In the genomic region with DNA sequence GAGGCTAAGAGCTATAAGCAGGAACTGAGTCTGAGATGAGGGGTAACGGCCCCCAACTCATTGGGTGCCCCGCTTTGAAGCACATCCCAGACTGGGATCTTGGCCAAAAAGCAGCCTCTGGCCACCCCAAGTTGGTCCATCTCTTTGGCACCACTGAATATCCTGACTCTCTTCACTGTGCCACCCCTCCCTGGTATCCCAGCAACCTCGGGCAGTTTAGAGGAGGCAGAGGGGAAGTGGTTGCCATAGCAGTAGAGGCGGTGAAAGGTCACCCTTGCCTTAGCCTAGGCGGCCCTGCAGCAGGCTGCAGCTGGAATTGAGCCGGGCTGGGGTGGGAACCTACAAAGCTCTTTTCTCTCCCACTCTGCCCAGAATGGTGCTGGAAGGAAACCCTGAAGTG, we compare ENCODE assay signal across 8 cellular contexts. TPM values are rescaled to one million over a fixed set of nuclear protein-coding genes. Genes with fewer than 3 reads are reported as not detected.
DNase-seq lines count a peak whose midpoint lies in the region; ATAC-seq and TF ChIP-seq lines count a peak whose summit lies in the region.

No MANE protein-coding gene starts in this region.

- H3K27me3 Mint-ChIP-seq in activated naive CD4-positive, alpha-beta T cell treated with anti-CD3 and anti-CD28 coated beads for 36 hours (ENCODE audit: low read depth): no peaks in the 10 kb centered on the region
- no peaks in the 10 kb centered on the region for H3K27me3 Mint-ChIP-seq in naive thymus-derived CD4-positive, alpha-beta T cell

- H3K27ac ChIP-seq in OCI-LY3 (ENCODE audit: low read length): no peak overlapping the region
- H3K27ac ChIP-seq in naive thymus-derived CD4-positive, alpha-beta T cell (ENCODE audit: low read depth, low read length): peak overlapping the region; percentile 87

- H3K36me3 ChIP-seq in OCI-LY3 (replicated peaks; ENCODE audit: low read depth, low read length): no peaks in the 10 kb centered on the region
- H3K36me3 ChIP-seq in naive thymus-derived CD4-positive, alpha-beta T cell (ENCODE audit: control insufficient read depth in 2 of 3, insufficient read depth in 3 of 3, low read length in 3 of 3): peaks cover 0 to 6% (median 0%) of the 10 kb centered on the region in 3 experiments

- peaks cover 28% of the 10 kb centered on the region for H3K4me1 Mint-ChIP-seq in activated naive CD4-positive, alpha-beta T cell treated with anti-CD3 and anti-CD28 coated beads for 36 hours (ENCODE audit: low read depth)
- peaks cover 0 to 35% (median 23%) of the 10 kb centered on the region in 7 donors for H3K4me1 Mint-ChIP-seq in naive thymus-derived CD4-positive, alpha-beta T cell

- H3K9me3 Mint-ChIP-seq in activated naive CD4-positive, alpha-beta T cell treated with anti-CD3 and anti-CD28 coated beads for 36 hours: no peaks in the 10 kb centered on the region
- H3K9me3 Mint-ChIP-seq in naive thymus-derived CD4-positive, alpha-beta T cell: peaks cover 0 to 6% (median 0%) of the 10 kb centered on the region in 11 donors

- peaks cover 21% of the 10 kb centered on the region for H3K4me1 ChIP-seq in OCI-LY3 (ENCODE audit: low read length)
- H3K4me1 ChIP-seq in naive thymus-derived CD4-positive, alpha-beta T cell (ENCODE audit: control insufficient read depth in 2 of 2, insufficient read depth in 2 of 2, low read length in 2 of 2): peaks cover 8 to 10% of the 10 kb centered on the region in 2 donors

- H4K20me1 ChIP-seq in OCI-LY3 (ENCODE audit: insufficient read depth, low read length): no peaks in the 10 kb centered on the region

- ATAC-seq in naive thymus-derived CD4-positive, alpha-beta T cell: no peak
- ATAC-seq in GM18505 (IDR thresholded peaks at IDR 0.05; ENCODE audit: unreplicated experiment): no peak

- TF ChIP-seq POLR2A in GM18505 (IDR thresholded peaks at IDR 0.05; ENCODE audit: borderline replicate concordance, extremely low read depth, insufficient read depth, insufficient read length): no peak

- no peak overlapping the region for H2AFZ ChIP-seq in OCI-LY3 (ENCODE audit: low read depth, low read length)

- H3K79me2 ChIP-seq in OCI-LY3 (ENCODE audit: low read length): no peaks in the 10 kb centered on the region

- DNase-seq in activated naive CD4-positive, alpha-beta T cell treated with anti-CD3 and anti-CD28 coated beads for 36 hours: peak; percentile 49
- no peak for DNase-seq in activated naive CD4-positive, alpha-beta T cell (lab: John Stamatoyannopoulos, UW)
- DNase-seq in choroid plexus epithelial cell (ENCODE audit: low read depth): no peak
- peak in 2 of 9 donors; percentile 13 to 19 for DNase-seq in naive thymus-derived CD4-positive, alpha-beta T cell
- DNase-seq in OCI-M1 (lab: John Stamatoyannopoulos, UW): no peak
- DNase-seq in ACHN: no peak

- no peak for TF ChIP-seq CTCF in OCI-LY3 (IDR thresholded peaks at IDR 0.05; ENCODE audit: low read depth, low read length)
- no peak for TF ChIP-seq CTCF in choroid plexus epithelial cell (conservative IDR thresholded peaks at IDR 0.05; ENCODE audit: low read depth, low read length)

- POLR2A ChIA-PET in naive thymus-derived CD4-positive, alpha-beta T cell (lab: Charles Lee): interaction anchor here (1.4 to 4.0 kb wide), 2 partner anchors 12 to 170 kb away, joined by 4 to 42 read pairs; partner anchors contain the start of genes DPP3 and RBM4

- H3K9me3 ChIP-seq in OCI-LY3 (ENCODE audit: insufficient read depth, low read length): no peaks in the 10 kb centered on the region
- no peaks in the 10 kb centered on the region for H3K9me3 ChIP-seq in naive thymus-derived CD4-positive, alpha-beta T cell (ENCODE audit: control insufficient read depth in 2 of 3, low read length in 3 of 3)

- intact Hi-C loops in activated naive CD4-positive, alpha-beta T cell treated with anti-CD3 and anti-CD28 coated beads for 36 hours (cut with micrococcal nuclease): loop anchor here (2.0 kb wide), 1 partner anchor 43 kb away; the partner anchor contains the start of gene BBS1
- intact Hi-C loops in naive thymus-derived CD4-positive, alpha-beta T cell (cut with micrococcal nuclease): loop anchor here (2.0 to 5.0 kb wide), 4 partner anchors 75 to 1340 kb away; partner anchors contain the start of genes PC (in 1 of the 2) and RCE1 (in 1 of the 2)

- H3K27ac Mint-ChIP-seq in activated naive CD4-positive, alpha-beta T cell treated with anti-CD3 and anti-CD28 coated beads for 36 hours: no peak overlapping the region
- peak overlapping the region in 7 of 9 donors; percentile 69 to 88 (median 85) for H3K27ac Mint-ChIP-seq in naive thymus-derived CD4-positive, alpha-beta T cell

- H3K4me2 ChIP-seq in OCI-LY3 (ENCODE audit: low read length): peak overlapping the region; percentile 77

- H3K4me3 ChIP-seq in OCI-LY3 (ENCODE audit: low read length): peak overlapping the region; percentile 86
- peak overlapping the region; percentile 68 for H3K4me3 ChIP-seq in choroid plexus epithelial cell (ENCODE audit: low read depth, low read length)
- peak overlapping the region; percentile 78 for H3K4me3 ChIP-seq in naive thymus-derived CD4-positive, alpha-beta T cell (ENCODE audit: low read length)

- H3K9ac ChIP-seq in OCI-LY3 (ENCODE audit: low read length): peak overlapping the region; percentile 63

- in situ Hi-C loops in ACHN (cut with HindIII; ENCODE audit: low pct_ligation_motif_present, low pct_unique_long_range_greater_than_20kb, low sequenced_read_pairs): no loop called here

- no peaks in the 10 kb centered on the region for H3K27me3 ChIP-seq in OCI-LY3 (ENCODE audit: low read depth, low read length)
- H3K27me3 ChIP-seq in naive thymus-derived CD4-positive, alpha-beta T cell (ENCODE audit: control insufficient read depth in 2 of 2, insufficient read depth in 2 of 2, low read length in 2 of 2): no peaks in the 10 kb centered on the region

- H3K4me3 Mint-ChIP-seq in activated naive CD4-positive, alpha-beta T cell treated with anti-CD3 and anti-CD28 coated beads for 36 hours: peak overlapping the region; percentile 85
- peak overlapping the region; percentile 84 to 96 (median 89) for H3K4me3 Mint-ChIP-seq in naive thymus-derived CD4-positive, alpha-beta T cell

- CTCF ChIA-PET in activated naive CD4-positive, alpha-beta T cell treated with anti-CD3 and anti-CD28 coated beads for 36 hours (lab: Charles Lee): interaction anchor here (0.6 to 3.8 kb wide), 4 partner anchors 11 to 88 kb away, joined by 3 to 16 read pairs (median 4); partner anchors contain the start of gene BBS1
- CTCF ChIA-PET in naive thymus-derived CD4-positive, alpha-beta T cell (lab: Charles Lee): interaction anchor here (1.2 to 1.4 kb wide), 2 partner anchors 12 to 18 kb away, joined by 3 to 6 read pairs; partner anchors contain the start of gene DPP3

- H3K36me3 Mint-ChIP-seq in activated naive CD4-positive, alpha-beta T cell treated with anti-CD3 and anti-CD28 coated beads for 36 hours (ENCODE audit: low read depth): no peaks in the 10 kb centered on the region
- peaks cover 0 to 8% (median 0%) of the 10 kb centered on the region in 5 donors for H3K36me3 Mint-ChIP-seq in naive thymus-derived CD4-positive, alpha-beta T cell

RNA-seq across cellular contexts. Expression of gene PELI3, which starts 1.1 kb away (rescaled TPM):
- 1 to 10 TPM; 2.3 to 2.4 TPM for total RNA-seq in activated naive CD4-positive, alpha-beta T cell treated with anti-CD3 and anti-CD28 coated beads for 36 hours
- total RNA-seq in naive thymus-derived CD4-positive, alpha-beta T cell: 10 to 100 TPM; 10.6 to 27.3 (median 18.6) TPM
- polyA plus RNA-seq in naive thymus-derived CD4-positive, alpha-beta T cell: 1 to 10 TPM; 5.2 to 8.4 TPM

RNA-seq across cellular contexts. Expression of gene DPP3, which starts 12.5 kb away (rescaled TPM):
- total RNA-seq in activated naive CD4-positive, alpha-beta T cell treated with anti-CD3 and anti-CD28 coated beads for 36 hours: 10 to 100 TPM; 73.8 to 80.1 TPM
- 10 to 100 TPM; 15.8 to 75.7 (median 19.4) TPM for total RNA-seq in naive thymus-derived CD4-positive, alpha-beta T cell
- polyA plus RNA-seq in naive thymus-derived CD4-positive, alpha-beta T cell: 10 to 100 TPM; 18.6 to 22.2 TPM

RNA-seq across cellular contexts. Expression of gene MRPL11, which starts 29.1 kb away (rescaled TPM):
- 100 to 1,000 TPM; 143 to 144 TPM for total RNA-seq in activated naive CD4-positive, alpha-beta T cell treated with anti-CD3 and anti-CD28 coated beads for 36 hours
- total RNA-seq in naive thymus-derived CD4-positive, alpha-beta T cell: 10 to 100 TPM; 23.5 to 64.1 (median 24.0) TPM
- polyA plus RNA-seq in naive thymus-derived CD4-positive, alpha-beta T cell: 10 to 100 TPM; 83.2 to 89.3 TPM

RNA-seq across cellular contexts. Expression of gene BBS1, which starts 42.7 kb away (rescaled TPM):
- 10 to 100 TPM; 10.1 to 10.9 TPM for total RNA-seq in activated naive CD4-positive, alpha-beta T cell treated with anti-CD3 and anti-CD28 coated beads for 36 hours
- total RNA-seq in naive thymus-derived CD4-positive, alpha-beta T cell: 10 to 100 TPM; 16.9 to 38.2 (median 23.6) TPM
- polyA plus RNA-seq in naive thymus-derived CD4-positive, alpha-beta T cell: 10 to 100 TPM in 1 of 2 donors, 1 to 10 TPM in 1; 9.6 to 13.9 TPM

RNA-seq across cellular contexts. Expression of gene NPAS4, which starts 46.9 kb away (rescaled TPM):
- total RNA-seq in activated naive CD4-positive, alpha-beta T cell treated with anti-CD3 and anti-CD28 coated beads for 36 hours: not detected
- total RNA-seq in naive thymus-derived CD4-positive, alpha-beta T cell: under 1 TPM in 1 of 5 experiments, not detected in 4; 0.53 TPM
- polyA plus RNA-seq in naive thymus-derived CD4-positive, alpha-beta T cell: not detected
